ENCODE assay signal across 15 cellular contexts in the genomic region with DNA sequence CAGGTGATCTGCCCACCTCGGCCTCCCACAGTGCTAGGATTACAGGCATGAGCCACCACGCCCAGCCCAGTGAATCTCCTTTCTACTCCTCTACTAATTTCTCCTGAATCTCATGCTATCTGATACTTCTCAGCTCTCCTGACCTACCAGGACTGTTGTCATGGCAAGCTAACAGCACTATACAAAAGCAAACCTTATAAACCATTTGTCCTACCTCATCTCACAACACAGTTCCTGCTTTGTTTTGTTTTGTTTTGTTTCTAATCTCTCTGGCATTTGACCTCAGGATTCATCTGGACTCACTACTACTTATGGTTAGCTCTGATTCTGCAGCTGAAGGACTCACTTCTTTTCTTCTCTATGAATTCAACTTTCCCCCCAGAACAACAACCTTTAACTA.
"Had no signal": no experiment of that assay in that cellular context is flagged by ENCODE, and none has a peak within 500 bp of the region (broad histone marks: within the 10 kb centered on the region; RNA-seq: fewer than 3 reads in every experiment).

No MANE protein-coding gene starts in this region.

- DNase-seq: activated CD4-positive, alpha-beta T cell treated with anti-CD3 and anti-CD28 coated beads for 48 hours; activated CD8-positive, alpha-beta memory T cell treated with anti-CD3 and anti-CD28 coated beads, Interleukin-2, amount 50 U/mL, for 4 hours; activated CD8-positive, alpha-beta T cell treated with anti-CD3 and anti-CD28 coated beads, Interleukin-2, amount 10 ng/mL, durations not matched to agents 7 days and 5 days; activated naive CD8-positive, alpha-beta T cell treated with anti-CD3 and anti-CD28 coated beads for 36 hours; effector CD8-positive, alpha-beta T cell; esophagus squamous epithelium; glutamatergic neuron; kidney glomerular epithelial cell; psoas muscle; right lobe of liver; spleen; stomach; T-helper 2 cell; testis; upper lobe of left lung had no signal
